Comparison of ENCODE assay signal across 31 cellular contexts in genomic region chr10:126759531-126759930, GRCh38.
"Had no signal": no experiment of that assay in that cellular context is flagged by ENCODE, and none has a peak within 500 bp of the region (broad histone marks: within the 10 kb centered on the region; RNA-seq: fewer than 3 reads in every experiment).

No MANE protein-coding gene starts in this region.

- ATAC-seq: natural killer cell; psoas muscle; right cardiac atrium; sciatic nerve; stimulated activated memory B cell treated with anti-CD40 and anti-IgM and Interleukin-4, amounts not matched to agents 10 μg/mL and 1 μg/mL and 100 μg/mL, for 72 hours; stimulated activated naive CD8-positive, alpha-beta T cell treated with anti-CD3 and anti-CD28 coated beads, Interleukin-15, amount 100 ng/mL, for 72 hours; stimulated activated naive CD8-positive, alpha-beta T cell treated with anti-CD3 and anti-CD28 coated beads, Interleukin-15, Interleukin-2, amounts not matched to agents 100 U/mL and 50 U/mL, for 24 hours; upper lobe of right lung had no signal

- H3K36me3 Mint-ChIP-seq: natural killer cell; neural progenitor cell; stimulated activated memory B cell treated with anti-CD40 and anti-IgM and Interleukin-4, amounts not matched to agents 10 μg/mL and 1 μg/mL and 100 μg/mL, for 72 hours; type B pancreatic cell had no signal

- H3K27ac Mint-ChIP-seq: natural killer cell; nephron; neural progenitor cell; progenitor cell of endocrine pancreas; stimulated activated memory B cell treated with anti-CD40 and anti-IgM and Interleukin-4, amounts not matched to agents 10 μg/mL and 1 μg/mL and 100 μg/mL, for 72 hours; stimulated activated naive CD8-positive, alpha-beta T cell treated with anti-CD3 and anti-CD28 coated beads, Interleukin-15, amount 100 ng/mL, for 72 hours; type B pancreatic cell had no signal

- H3K36me3 ChIP-seq: neural progenitor cell, ovary, spleen, suprapubic skin, tibial artery, transverse colon, upper lobe of right lung, vagina had no signal

- H3K27ac ChIP-seq: neural progenitor cell, ovary, parathyroid adenoma, psoas muscle, skin epidermis, spleen, suprapubic skin, testis, tibial artery, transverse colon, upper lobe of right lung, vagina had no signal

- H3K4me1 ChIP-seq: neural progenitor cell, parathyroid adenoma, psoas muscle, spleen, suprapubic skin, testis, tibial artery, transverse colon, upper lobe of right lung, vagina had no signal

- H3K27me3 ChIP-seq: neural progenitor cell, ovary, spleen, testis, tibial artery, transverse colon, upper lobe of right lung, vagina had no signal

- H3K4me1 Mint-ChIP-seq: natural killer cell; nephron; neural progenitor cell; stimulated activated memory B cell treated with anti-CD40 and anti-IgM and Interleukin-4, amounts not matched to agents 10 μg/mL and 1 μg/mL and 100 μg/mL, for 72 hours; stimulated activated naive CD8-positive, alpha-beta T cell treated with anti-CD3 and anti-CD28 coated beads, Interleukin-15, amount 100 ng/mL, for 72 hours had no signal

- H3K4me3 ChIP-seq: neural progenitor cell, ovary, psoas muscle, skin epidermis, smooth muscle cell, spleen, suprapubic skin, testis, tibial artery, transverse colon, upper lobe of right lung, vagina had no signal

- H3K4me3 Mint-ChIP-seq: natural killer cell; nephron; neural progenitor cell; stimulated activated memory B cell treated with anti-CD40 and anti-IgM and Interleukin-4, amounts not matched to agents 10 μg/mL and 1 μg/mL and 100 μg/mL, for 72 hours; stimulated activated naive CD8-positive, alpha-beta T cell treated with anti-CD3 and anti-CD28 coated beads, Interleukin-15, amount 100 ng/mL, for 72 hours; type B pancreatic cell had no signal

- H3K9me3 ChIP-seq: ovary, suprapubic skin, testis, tibial artery, transverse colon, upper lobe of right lung, vagina had no signal

- H3K27me3 Mint-ChIP-seq: progenitor cell of endocrine pancreas; stimulated activated memory B cell treated with anti-CD40 and anti-IgM and Interleukin-4, amounts not matched to agents 10 μg/mL and 1 μg/mL and 100 μg/mL, for 72 hours had no signal

- DNase-seq: natural killer cell; occipital lobe; ovary; posterior cingulate gyrus; psoas muscle; right cardiac atrium; spleen; stimulated activated CD4-positive, alpha-beta T cell treated with anti-CD3 and anti-CD28 coated beads, Interleukin-12 subunit alpha, Interleukin-12 subunit beta, amount 100 ng/mL, for 4 hours; stimulated activated CD4-positive, alpha-beta T cell treated with anti-CD3 and anti-CD28 coated beads, Interleukin-1b, Interleukin-23, amount 100 ng/mL, for 48 hours; stimulated activated CD4-positive, alpha-beta T cell treated with anti-CD3 and anti-CD28 coated beads, Interleukin-4, amount 100 ng/mL, for 1 hour; stimulated activated CD4-positive, alpha-beta T cell treated with anti-CD3 and anti-CD28 coated beads, Interleukin-4, amount 100 ng/mL, for 4 hours; stimulated activated CD8-positive, alpha-beta memory T cell treated with anti-CD3 and anti-CD28 coated beads, Interleukin-4, amount 100 ng/mL, for 48 hours; stimulated activated naive CD4-positive, alpha-beta T cell; stimulated activated naive CD8-positive, alpha-beta T cell treated with anti-CD3 and anti-CD28 coated beads, Interleukin-15, amount 100 ng/mL, for 72 hours; stimulated activated naive CD8-positive, alpha-beta T cell treated with anti-CD3 and anti-CD28 coated beads, Interleukin-15, Interleukin-2, amounts not matched to agents 100 U/mL and 50 U/mL, for 24 hours; substantia nigra; testis; tibial artery; transverse colon; upper lobe of right lung had no signal
